Comparison of ENCODE assay signal across 8 cellular contexts in genomic region chr7:142855401-142855743, GRCh38. TPM values are rescaled to one million over a fixed set of nuclear protein-coding genes. Genes with fewer than 3 reads are reported as not detected.
DNase-seq lines count a peak whose midpoint lies in the region; ATAC-seq, FAIRE-seq and TF ChIP-seq lines count a peak whose summit lies in the region.

No MANE protein-coding gene starts in this region.

- FAIRE-seq in GM12892 (lab: Jason Lieb, UNC) = no peak

- no peaks in the 10 kb centered on the region for H3K4me1 ChIP-seq in endodermal cell (ENCODE audit: control insufficient read depth, insufficient read depth, low read length)

- no peak for TF ChIP-seq POLR2A in GM12892 (IDR thresholded peaks at IDR 0.05; ENCODE audit: low read depth, low read length)

- peak; percentile 16 for ATAC-seq in GM18907 (IDR thresholded peaks at IDR 0.05; ENCODE audit: unreplicated experiment)

- no peak overlapping the region for H3K27ac ChIP-seq in endodermal cell (ENCODE audit: low read depth, low read length)

- no peak overlapping the region for H3K9ac ChIP-seq in endodermal cell (ENCODE audit: extremely low read depth, low read length, poor library complexity, severe bottlenecking)

- peak overlapping the region; percentile 96 for H3K4me3 ChIP-seq in endodermal cell (ENCODE audit: low read length)

- peak; percentile 50 for TF ChIP-seq CTCF in endodermal cell (conservative IDR thresholded peaks at IDR 0.05)
- TF ChIP-seq CTCF in osteocyte (IDR thresholded peaks at IDR 0.05) = no peak

- peaks cover 24% of the 10 kb centered on the region for H3K4me1 Mint-ChIP-seq in endodermal cell
- H3K4me1 Mint-ChIP-seq in osteocyte (ENCODE audit: unreplicated experiment) = peaks cover 14% of the 10 kb centered on the region

- H3K27ac Mint-ChIP-seq in endodermal cell = no peak overlapping the region
- H3K27ac Mint-ChIP-seq in osteocyte (ENCODE audit: unreplicated experiment) = no peak overlapping the region

- H3K9me3 Mint-ChIP-seq in endodermal cell (no peaks in the 10 kb centered on the region), osteocyte (ENCODE audit: unreplicated experiment) (no peaks in the 10 kb centered on the region)

- WGBS in endodermal cell (ENCODE audit: insufficient coverage in 1 of 2, insufficient read length in 1 of 2), 2 experiments = 44 to 76% methylated on average over 4 to 9 of the region's 9 CpGs

- H3K27me3 Mint-ChIP-seq in endodermal cell (ENCODE audit: insufficient read depth) (peaks cover 19% of the 10 kb centered on the region), osteocyte (ENCODE audit: unreplicated experiment) (peaks cover 42% of the 10 kb centered on the region)

- H3K9me3 ChIP-seq in endodermal cell (ENCODE audit: control insufficient read depth, low read length) = no peaks in the 10 kb centered on the region

- no peaks in the 10 kb centered on the region for H3K36me3 ChIP-seq in endodermal cell (ENCODE audit: control insufficient read depth, insufficient read depth, low read length)

- no peaks in the 10 kb centered on the region for H3K27me3 ChIP-seq in endodermal cell (ENCODE audit: control insufficient read depth, insufficient read depth, low read length, poor library complexity, severe bottlenecking)

- H3K4me3 Mint-ChIP-seq in endodermal cell (peak overlapping the region; percentile 92), osteocyte (ENCODE audit: unreplicated experiment) (peak overlapping the region; percentile 68)

- DNase-seq in NAMALWA (ENCODE audit: low spot score) (peak; percentile 54), endodermal cell (no peak), osteocyte (ENCODE audit: extremely low spot score, unreplicated experiment) (no peak), NCI-H146 (lab: John Stamatoyannopoulos, UW) (no peak), NCI-H1930 (lab: John Stamatoyannopoulos, UW) (no peak), GM12892 (ENCODE audit: insufficient read length) (no peak), NCI-H526 treated with DMSO at 0.1 percent for 48 hours (lab: John Stamatoyannopoulos, UW) (no peak)

- H3K36me3 Mint-ChIP-seq in endodermal cell (ENCODE audit: low read depth) (no peaks in the 10 kb centered on the region), osteocyte (ENCODE audit: unreplicated experiment) (no peaks in the 10 kb centered on the region)

RNA-seq across cellular contexts. Expression of gene EPHB6, which starts 0.5 kb away (rescaled TPM):
- total RNA-seq in endodermal cell (10 to 100 TPM; 33.2 to 36.9 TPM), osteocyte (13.7 and 14.7 TPM in 2 replicates)
- 16.0 TPM for polyA plus RNA-seq in endodermal cell (2013, experiment 1 of 2)
- 14.1 TPM for polyA plus RNA-seq in endodermal cell (2013, experiment 2 of 2)
- 0.30 TPM for polyA plus RNA-seq in GM12892 (2012; ENCODE audit: missing spikeins)

RNA-seq across cellular contexts. Expression of gene TRPV6, which starts 30.2 kb away (rescaled TPM):
- total RNA-seq in endodermal cell = 1 to 10 TPM; 2.7 to 4.1 TPM
- 0.28 TPM for polyA plus RNA-seq in endodermal cell (2013, experiment 1 of 2)
- 0.50 TPM for polyA plus RNA-seq in endodermal cell (2013, experiment 2 of 2)
- not detected in 2 replicates for total RNA-seq in osteocyte
- polyA plus RNA-seq in GM12892 (2012; ENCODE audit: missing spikeins) = 0.08 TPM
